In the genomic region with DNA sequence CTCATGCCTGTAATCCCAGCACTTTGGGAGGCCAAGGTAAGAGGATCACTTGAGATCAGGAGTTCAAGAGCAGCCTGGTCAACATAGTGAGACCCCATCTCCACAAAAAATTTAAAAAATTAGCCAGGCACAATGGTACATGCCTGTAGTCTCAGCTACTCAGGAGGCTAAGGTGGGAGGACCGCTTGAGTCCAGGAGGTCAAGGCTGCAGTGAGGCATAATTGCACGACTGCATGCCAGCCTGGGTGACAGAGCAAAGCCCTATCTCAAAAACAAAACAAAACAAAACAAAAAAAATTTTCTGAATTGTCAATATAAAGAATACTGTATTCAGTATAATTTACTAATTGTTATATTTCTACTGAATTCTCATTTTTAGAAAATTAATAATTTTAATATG, we compare ENCODE assay signal across 34 cellular contexts. TPM values are rescaled to one million over a fixed set of nuclear protein-coding genes. Genes with fewer than 3 reads are reported as not detected.
DNase-seq lines count a peak whose midpoint lies in the region; ATAC-seq, FAIRE-seq and TF ChIP-seq lines count a peak whose summit lies in the region.
"Had no signal": no experiment of that assay in that cellular context is flagged by ENCODE, and none has a peak within 500 bp of the region (broad histone marks: within the 10 kb centered on the region; RNA-seq: fewer than 3 reads in every experiment).

No MANE protein-coding gene starts in this region.

- no peaks in the 10 kb centered on the region for H4K20me1 ChIP-seq in HepG2 (ENCODE audit: insufficient read depth, low read length)
- no peaks in the 10 kb centered on the region for H4K20me1 ChIP-seq in hepatocyte (ENCODE audit: insufficient read depth, poor library complexity, severe bottlenecking)
- H4K20me1 ChIP-seq: BLaER1; BLaER1 treated with 17β-estradiol and CSF1 and Interleukin-3, amounts not matched to agents 10 nM and 100 nM had no signal

- no peak overlapping the region for H3K9ac ChIP-seq in HepG2 (ENCODE audit: insufficient read depth, low read depth, low read length)
- H3K9ac ChIP-seq: BLaER1; BLaER1 treated with 17β-estradiol and CSF1 and Interleukin-3, amounts not matched to agents 10 nM and 100 nM had no signal

- intact Hi-C loops in HepG2 (cut with micrococcal nuclease; ENCODE audit: unreplicated experiment) (no loop called here), right lobe of liver (cut with DNase I) (no loop called here)

- DNase-seq in HepG2 (ENCODE audit: low spot score), result no peak
- DNase-seq in right lobe of liver, result no peak
- no peak for DNase-seq in D721Med (ENCODE audit: insufficient read length, low spot score)
- no peak for DNase-seq in hepatocyte (ENCODE audit: low spot score)
- no peak for DNase-seq in kidney tubule cell (ENCODE audit: low spot score)
- no peak for DNase-seq in NOMO-1 treated with dmso at 0.1 percent for 144 hours (lab: John Stamatoyannopoulos, UW; ENCODE audit: unreplicated experiment)
- no peak for DNase-seq in retina
- DNase-seq: 8988T; ACHN; AML-193; BE2C; C1 segment of cervical spinal cord; Caco-2; Calu3; CD4-positive, alpha-beta memory T cell; CD4-positive, alpha-beta T cell; CD4-positive, CD25-positive, alpha-beta regulatory T cell; CD8-positive, alpha-beta memory T cell; CD8-positive, alpha-beta T cell; COR-L47; DMS 273 treated with DMSO at 0.1 percent for 48 hours; DMS153; DMS53; DMS79; DMS79 treated with DMSO at 0.1 percent for 48 hours; DND-41; EL had no signal

- H2AFZ ChIP-seq in HepG2 (ENCODE audit: low read length), result no peak overlapping the region
- H2AFZ ChIP-seq in hepatocyte, result no peak overlapping the region

- ATAC-seq in HepG2, result no peak
- no peak for ATAC-seq in right lobe of liver
- ATAC-seq: A549; CD8-positive, alpha-beta T cell had no signal

- H3K4me2 ChIP-seq in HepG2 (ENCODE audit: low read depth, low read length) (peak overlapping the region; percentile 13; the same call in 1 of the 2 replicates), hepatocyte (no peak overlapping the region)
- H3K4me2 ChIP-seq: A549; BLaER1; BLaER1 treated with 17β-estradiol and CSF1 and Interleukin-3, amounts not matched to agents 10 nM and 100 nM had no signal

- CTCF ChIA-PET in HepG2 (lab: Yijun Ruan, JAX; ENCODE audit: low intra/inter-chr PET ratio, low total read pairs), result no interaction called here

- H3K9me3 ChIP-seq in HepG2 (ENCODE audit: low read length), result no peaks in the 10 kb centered on the region
- H3K9me3 ChIP-seq in right lobe of liver, result no peaks in the 10 kb centered on the region
- H3K9me3 ChIP-seq in hepatocyte (ENCODE audit: low read depth), result no peaks in the 10 kb centered on the region
- H3K9me3 ChIP-seq: A549; BE2C; BLaER1; BLaER1 treated with 17β-estradiol and CSF1 and Interleukin-3, amounts not matched to agents 10 nM and 100 nM; Caco-2 had no signal

- H3K4me1 ChIP-seq in HepG2 (ENCODE audit: insufficient read depth, low read length) (peaks cover 95% of the 10 kb centered on the region), right lobe of liver (no peaks in the 10 kb centered on the region), hepatocyte (ENCODE audit: insufficient read depth) (peaks cover 50% of the 10 kb centered on the region)
- H3K4me1 ChIP-seq: BE2C; BLaER1; BLaER1 treated with 17β-estradiol and CSF1 and Interleukin-3, amounts not matched to agents 10 nM and 100 nM had no signal

- H3K27ac ChIP-seq in HepG2 (ENCODE audit: extremely low read length, insufficient read depth, low read length) (peak overlapping the region; percentile 61), right lobe of liver (no peak overlapping the region), hepatocyte (peak overlapping the region; percentile 22)
- H3K27ac ChIP-seq: 22Rv1; A549; BLaER1; BLaER1 treated with 17β-estradiol and CSF1 and Interleukin-3, amounts not matched to agents 10 nM and 100 nM; C4-2B had no signal

- H3K4me3 ChIP-seq in HepG2 (replicated peaks in 1 of 3; ENCODE audit: insufficient read depth in 1 of 3, low read depth in 2 of 3, low read length in 3 of 3) (no peak overlapping the region), right lobe of liver (no peak overlapping the region), hepatocyte (no peak overlapping the region)
- H3K4me3 ChIP-seq: A549; BLaER1; BLaER1 treated with 17β-estradiol and CSF1 and Interleukin-3, amounts not matched to agents 10 nM and 100 nM had no signal

- H3K36me3 ChIP-seq in HepG2 (replicated peaks in 1 of 2; ENCODE audit: control insufficient read depth in 1 of 2, insufficient read depth in 2 of 2, low read length in 2 of 2) (no peaks in the 10 kb centered on the region), right lobe of liver (no peaks in the 10 kb centered on the region), hepatocyte (replicated peaks; ENCODE audit: insufficient read depth, low read depth) (no peaks in the 10 kb centered on the region)
- H3K36me3 ChIP-seq: BE2C; BLaER1; BLaER1 treated with 17β-estradiol and CSF1 and Interleukin-3, amounts not matched to agents 10 nM and 100 nM had no signal

- POLR2A ChIA-PET in HepG2 (lab: Yijun Ruan, JAX), result interaction anchor here (1.3 to 2.6 kb wide), 2 partner anchors 9 to 385 kb away, joined by 5 to 14 read pairs; no protein-coding TSS in a partner anchor

- TF ChIP-seq POLR2A in HepG2 (IDR thresholded peaks at IDR 0.05; ENCODE audit: insufficient read depth in 1 of 2, low read depth in 2 of 2, low read length in 2 of 2), result no peak
- TF ChIP-seq POLR2A in right lobe of liver (IDR thresholded peaks at IDR 0.05), result no peak

- TF ChIP-seq RAD21 in HepG2 (CRISPR knock-in tag; IDR thresholded peaks at IDR 0.05), result no peak

- FAIRE-seq in HepG2 (lab: Jason Lieb, UNC) (no peak), D721Med (lab: Jason Lieb, UNC) (peak; percentile 46), endometrium (lab: Jason Lieb, UNC) (peak; percentile 31)
- FAIRE-seq: A204.1, A549 had no signal

- in situ Hi-C loops in HepG2 (cut with HindIII; ENCODE audit: extremely low pct_ligation_motif_present, low pct_unique_long_range_greater_than_20kb), result loop anchor here (10.0 to 25.0 kb wide), 3 partner anchors 392 to 639 kb away; a partner anchor contains a TSS

- TF ChIP-seq EP300 in HepG2 (IDR thresholded peaks at IDR 0.05; ENCODE audit: low read depth in 2 of 2, low read length in 2 of 2) (no peak), HepG2 (CRISPR knock-in tag; IDR thresholded peaks at IDR 0.05; ENCODE audit: borderline replicate concordance) (no peak)

- no peaks in the 10 kb centered on the region for H3K79me2 ChIP-seq in HepG2 (ENCODE audit: insufficient read depth, low read length)
- H3K79me2 ChIP-seq in hepatocyte, result no peaks in the 10 kb centered on the region

- no peaks in the 10 kb centered on the region for H3K9me2 ChIP-seq in hepatocyte (replicated peaks; ENCODE audit: insufficient read depth)

- BruUV-seq in HepG2 (replicated peaks; lab: Mats Ljungman, UMichigan), result no TSS peak

- 49% methylated on average over 2 of the region's 2 CpGs for WGBS in HepG2 (ENCODE audit: low lambda C conversion rate)
- WGBS in right lobe of liver (ENCODE audit: insufficient coverage, low coverage, low lambda C conversion rate, missing lambda C conversion rate), result 81% methylated on average over 2 of the region's 2 CpGs
- 96% methylated on average over 2 of the region's 2 CpGs for WGBS in hepatocyte (ENCODE audit: low lambda C conversion rate, missing lambda C conversion rate)

- H3K27me3 ChIP-seq in HepG2 (ENCODE audit: control insufficient read depth in 1 of 2, insufficient read depth in 2 of 2, low read length in 2 of 2) (no peaks in the 10 kb centered on the region), right lobe of liver (no peaks in the 10 kb centered on the region), hepatocyte (no peaks in the 10 kb centered on the region)
- H3K27me3 ChIP-seq: BE2C; BLaER1; BLaER1 treated with 17β-estradiol and CSF1 and Interleukin-3, amounts not matched to agents 10 nM and 100 nM had no signal

- TF ChIP-seq CTCF in HepG2 (CRISPR knock-in tag; IDR thresholded peaks at IDR 0.05), result no peak
- no peak for TF ChIP-seq CTCF in right lobe of liver (IDR thresholded peaks at IDR 0.05)
- no peak for TF ChIP-seq CTCF in D721Med (IDR thresholded peaks at IDR 0.05; ENCODE audit: insufficient read depth, missing control alignments)
- no peak for TF ChIP-seq CTCF in hepatocyte (IDR thresholded peaks at IDR 0.05; ENCODE audit: poor library complexity)

TF ChIP-seq in HepG2, 621 proteins besides CTCF, POLR2A, EP300 and RAD21 (continues in another document):
- TF ChIP-seq IRF2 (CRISPR knock-in tag; IDR thresholded peaks at IDR 0.05), result no peak
- TF ChIP-seq SOX13 (IDR thresholded peaks at IDR 0.05), result no peak
- TF ChIP-seq SOX13 (CRISPR knock-in tag; conservative IDR thresholded peaks at IDR 0.05 in 1 of 2, IDR thresholded peaks at IDR 0.05 in 1 of 2), result peak in 1 of 2 experiments; percentile 59; a peak in 2 of 4 replicates
- no peak for TF ChIP-seq FOSL2 (CRISPR knock-in tag; IDR thresholded peaks at IDR 0.05)
- no peak for TF ChIP-seq FOXJ3 (CRISPR knock-in tag; IDR thresholded peaks at IDR 0.05; ENCODE audit: borderline replicate concordance)
- 0 out of 2 replicates have a peak, but pooled peaks have one; percentile 35 for TF ChIP-seq GATAD2A (CRISPR knock-in tag; IDR thresholded peaks at IDR 0.05)

RNA-seq across cellular contexts. Expression of a gene that starts 20.9 kb away (rescaled TPM):
- total RNA-seq in HepG2 (2016; rRNA removed; fragmentation: Illumina TruSeq; extraction: Trizol) (155 and 168 TPM in 2 replicates), right lobe of liver (10 to 100 TPM; 21.5 to 41.0 (median 33.2) TPM), hepatocyte (139 and 140 TPM in 2 replicates)
- 227 and 244 TPM in 2 replicates for total RNA-seq in HepG2 (2016; cell fraction: cytosol; rRNA removed; fragmentation: Illumina TruSeq; extraction: Trizol; ENCODE audit: low read depth)
- 149 and 168 TPM in 2 replicates for total RNA-seq in HepG2 (2016; cell fraction: insoluble cytoplasmic fraction; rRNA removed; fragmentation: Illumina TruSeq; extraction: Trizol)
- 283 and 312 TPM in 2 replicates for total RNA-seq in HepG2 (2016; cell fraction: membrane; rRNA removed; fragmentation: Illumina TruSeq; extraction: Trizol)
- total RNA-seq in HepG2 (2016; cell fraction: nucleus; rRNA removed; fragmentation: Illumina TruSeq; extraction: Trizol), result 149 and 177 TPM in 2 replicates
- polyA plus RNA-seq in HepG2 (2011; rRNA removed) (390 and 395 TPM in 2 replicates), hepatocyte (104 and 122 TPM in 2 replicates)
- 327 and 388 TPM in 2 replicates for polyA plus RNA-seq in HepG2 (2011; cell fraction: cytosol; rRNA removed)
- polyA plus RNA-seq in HepG2 (2011; cell fraction: nucleus; rRNA removed), result 350 and 369 TPM in 2 replicates
- polyA plus RNA-seq in HepG2 (2012), result 315 and 342 TPM in 2 replicates
- 321 and 361 TPM in 2 replicates for polyA plus RNA-seq in HepG2 (2016; cell fraction: cytosol; fragmentation: Illumina TruSeq; extraction: Trizol; ENCODE audit: low read depth)
- polyA plus RNA-seq in HepG2 (2016; cell fraction: insoluble cytoplasmic fraction; fragmentation: Illumina TruSeq; extraction: Trizol; ENCODE audit: low read depth), result 177 and 180 TPM in 2 replicates
- 294 and 314 TPM in 2 replicates for polyA plus RNA-seq in HepG2 (2016; cell fraction: membrane; fragmentation: Illumina TruSeq; extraction: Trizol; ENCODE audit: low read depth)
- polyA plus RNA-seq in HepG2 (2016; cell fraction: nucleus; fragmentation: Illumina TruSeq; extraction: Trizol; ENCODE audit: insufficient read depth, low read depth), result 244 and 256 TPM in 2 replicates
- polyA minus RNA-seq in HepG2 (2011; rRNA and poly(A)+ RNA removed; ENCODE audit: low replicate concordance), result 51.4 and 283 TPM in 2 replicates
- 167 and 173 TPM in 2 replicates for polyA minus RNA-seq in HepG2 (2011; cell fraction: cytosol; rRNA and poly(A)+ RNA removed)
- 477 and 524 TPM in 2 replicates for polyA minus RNA-seq in HepG2 (2011; cell fraction: nucleus; rRNA and poly(A)+ RNA removed)

Comparison
In these comparisons a context has a peak if more than half of its experiments do, and no peak if none do; other contexts are left out.
1. H3K27ac ChIP-seq: peak in HepG2 (single experiment) and hepatocyte (single experiment); none in right lobe of liver (0 of 3).